In genomic region chr11:24589064-24589463, GRCh38 we compare ENCODE assay signal across 31 cellular contexts.
"Had no signal": no experiment of that assay in that cellular context is flagged by ENCODE, and none has a peak within 500 bp of the region (broad histone marks: within the 10 kb centered on the region; RNA-seq: fewer than 3 reads in every experiment).

No MANE protein-coding gene starts in this region.

- H3K79me2 ChIP-seq: hepatocyte had no signal

- H3K4me3 ChIP-seq: ascending aorta, cardiac muscle cell, coronary artery, gastrocnemius medialis, hepatocyte, ovary, thoracic aorta had no signal

- H3K4me2 ChIP-seq: hepatocyte had no signal

- H3K27me3 ChIP-seq: ascending aorta, cardiac muscle cell, gastrocnemius medialis, hepatocyte, ovary had no signal

- H3K4me1 ChIP-seq: ascending aorta, gastrocnemius medialis had no signal

- H3K9me3 ChIP-seq: ascending aorta, gastrocnemius medialis, ovary, thoracic aorta had no signal

- H3K27ac ChIP-seq: ascending aorta, cardiac muscle cell, coronary artery, gastrocnemius medialis, hepatocyte, ovary, thoracic aorta, WERI-Rb-1 had no signal

- H3K36me3 ChIP-seq: ascending aorta, cardiac muscle cell, gastrocnemius medialis, ovary, thoracic aorta, WERI-Rb-1 had no signal

- H3K27me3 Mint-ChIP-seq: activated CD4-positive, alpha-beta memory T cell treated with anti-CD3 and anti-CD28 coated beads for 36 hours; activated CD4-positive, alpha-beta T cell treated with anti-CD3 and anti-CD28 coated beads, Interleukin-2, amount 10 ng/mL, durations not matched to agents 24 days and 14 days; activated naive CD4-positive, alpha-beta T cell treated with anti-CD3 and anti-CD28 coated beads, Interleukin-2, amount 10 ng/mL, durations not matched to agents 7 days and 5 days; activated naive CD8-positive, alpha-beta T cell treated with anti-CD3 and anti-CD28 coated beads, Interleukin-2, amount 10 ng/mL, durations not matched to agents 7 days and 5 days; activated T-cell treated with anti-CD3 and anti-CD28 coated beads, Interleukin-2, amount 50 U/mL, for 24 hours; brain; effector memory CD8-positive, alpha-beta T cell; naive B cell; progenitor cell of endocrine pancreas; stimulated activated naive CD8-positive, alpha-beta T cell treated with anti-CD3 and anti-CD28 coated beads, Interleukin-15, Interleukin-2, amounts not matched to agents 100 ng/mL and 50 ng/mL, for 24 hours had no signal

- H3K9me3 Mint-ChIP-seq: activated CD4-positive, alpha-beta T cell treated with anti-CD3 and anti-CD28 coated beads, Interleukin-2, amount 10 ng/mL, durations not matched to agents 24 days and 14 days; brain; naive B cell; nephron progenitor cell; stimulated activated naive CD8-positive, alpha-beta T cell treated with anti-CD3 and anti-CD28 coated beads, Interleukin-15, Interleukin-2, amounts not matched to agents 100 ng/mL and 50 ng/mL, for 24 hours had no signal

- H3K4me1 Mint-ChIP-seq: activated CD4-positive, alpha-beta T cell treated with anti-CD3 and anti-CD28 coated beads, Interleukin-2, amount 10 ng/mL, durations not matched to agents 24 days and 14 days; activated naive CD4-positive, alpha-beta T cell treated with anti-CD3 and anti-CD28 coated beads, Interleukin-2, amount 10 ng/mL, durations not matched to agents 7 days and 5 days; activated naive CD8-positive, alpha-beta T cell treated with anti-CD3 and anti-CD28 coated beads, Interleukin-2, amount 10 ng/mL, durations not matched to agents 7 days and 5 days; naive B cell; stimulated activated effector memory CD8-positive, alpha-beta T cell treated with anti-CD3 and anti-CD28 coated beads, Interleukin-12 subunit alpha, Interleukin-12 subunit beta, amount 100 ng/mL, for 72 hours had no signal

- ATAC-seq: activated CD4-positive, CD25-positive, alpha-beta regulatory T cell treated with anti-CD3 and anti-CD28 coated beads, Interleukin-2, amount 50 U/mL, for 24 hours; effector memory CD8-positive, alpha-beta T cell; gastrocnemius medialis; left cardiac atrium; sciatic nerve; stimulated activated effector memory CD8-positive, alpha-beta T cell treated with anti-CD3 and anti-CD28 coated beads, Interleukin-12 subunit alpha, Interleukin-12 subunit beta, amount 100 ng/mL, for 72 hours had no signal

- DNase-seq: activated CD4-positive, alpha-beta memory T cell treated with anti-CD3 and anti-CD28 coated beads for 36 hours; activated CD4-positive, alpha-beta T cell treated with anti-CD3 and anti-CD28 coated beads, Interleukin-2, amount 10 ng/mL, durations not matched to agents 24 days and 14 days; activated CD8-positive, alpha-beta memory T cell treated with anti-CD3 and anti-CD28 coated beads, Interleukin-2, amount 50 U/mL, for 4 hours; activated gamma-delta T cell; activated naive CD4-positive, alpha-beta T cell treated with anti-CD3 and anti-CD28 coated beads, Interleukin-2, amount 10 ng/mL, durations not matched to agents 7 days and 5 days; activated naive CD8-positive, alpha-beta T cell treated with anti-CD3 and anti-CD28 coated beads, Interleukin-2, amount 10 ng/mL, durations not matched to agents 7 days and 5 days; activated T-cell treated with anti-CD3 and anti-CD28 coated beads, Interleukin-2, amount 50 U/mL, for 24 hours; cerebellar nuclear complex; effector memory CD8-positive, alpha-beta T cell; erythroblast; gastrocnemius medialis; left cardiac atrium; mammary epithelial cell; naive B cell; nephron progenitor cell; ovary; small intestine; stimulated activated CD4-positive, alpha-beta T cell treated with anti-CD3 and anti-CD28 coated beads, Interleukin-4, amount 100 ng/mL, for 24 hours; trophoblast cell; WERI-Rb-1 had no signal

- H3K27ac Mint-ChIP-seq: activated CD4-positive, alpha-beta memory T cell treated with anti-CD3 and anti-CD28 coated beads for 36 hours; activated CD4-positive, alpha-beta T cell treated with anti-CD3 and anti-CD28 coated beads, Interleukin-2, amount 10 ng/mL, durations not matched to agents 24 days and 14 days; activated naive CD4-positive, alpha-beta T cell treated with anti-CD3 and anti-CD28 coated beads, Interleukin-2, amount 10 ng/mL, durations not matched to agents 7 days and 5 days; activated naive CD8-positive, alpha-beta T cell treated with anti-CD3 and anti-CD28 coated beads, Interleukin-2, amount 10 ng/mL, durations not matched to agents 7 days and 5 days; activated T-cell treated with anti-CD3 and anti-CD28 coated beads, Interleukin-2, amount 50 U/mL, for 24 hours; effector memory CD8-positive, alpha-beta T cell; nephron progenitor cell; progenitor cell of endocrine pancreas; stimulated activated effector memory CD8-positive, alpha-beta T cell treated with anti-CD3 and anti-CD28 coated beads, Interleukin-12 subunit alpha, Interleukin-12 subunit beta, amount 100 ng/mL, for 72 hours; stimulated activated naive CD8-positive, alpha-beta T cell treated with anti-CD3 and anti-CD28 coated beads, Interleukin-15, Interleukin-2, amounts not matched to agents 100 ng/mL and 50 ng/mL, for 24 hours had no signal

- H2AFZ ChIP-seq: hepatocyte had no signal

- H3K36me3 Mint-ChIP-seq: activated CD4-positive, alpha-beta memory T cell treated with anti-CD3 and anti-CD28 coated beads for 36 hours; activated naive CD4-positive, alpha-beta T cell treated with anti-CD3 and anti-CD28 coated beads, Interleukin-2, amount 10 ng/mL, durations not matched to agents 7 days and 5 days; activated naive CD8-positive, alpha-beta T cell treated with anti-CD3 and anti-CD28 coated beads, Interleukin-2, amount 10 ng/mL, durations not matched to agents 7 days and 5 days; brain; naive B cell; stimulated activated effector memory CD8-positive, alpha-beta T cell treated with anti-CD3 and anti-CD28 coated beads, Interleukin-12 subunit alpha, Interleukin-12 subunit beta, amount 100 ng/mL, for 72 hours had no signal

- H3K4me3 Mint-ChIP-seq: activated CD4-positive, alpha-beta memory T cell treated with anti-CD3 and anti-CD28 coated beads for 36 hours; activated CD4-positive, alpha-beta T cell treated with anti-CD3 and anti-CD28 coated beads, Interleukin-2, amount 10 ng/mL, durations not matched to agents 24 days and 14 days; activated naive CD4-positive, alpha-beta T cell treated with anti-CD3 and anti-CD28 coated beads, Interleukin-2, amount 10 ng/mL, durations not matched to agents 7 days and 5 days; activated naive CD8-positive, alpha-beta T cell treated with anti-CD3 and anti-CD28 coated beads, Interleukin-2, amount 10 ng/mL, durations not matched to agents 7 days and 5 days; activated T-cell treated with anti-CD3 and anti-CD28 coated beads, Interleukin-2, amount 50 U/mL, for 24 hours; brain; effector memory CD8-positive, alpha-beta T cell; naive B cell; nephron progenitor cell; stimulated activated effector memory CD8-positive, alpha-beta T cell treated with anti-CD3 and anti-CD28 coated beads, Interleukin-12 subunit alpha, Interleukin-12 subunit beta, amount 100 ng/mL, for 72 hours; stimulated activated naive CD8-positive, alpha-beta T cell treated with anti-CD3 and anti-CD28 coated beads, Interleukin-15, Interleukin-2, amounts not matched to agents 100 ng/mL and 50 ng/mL, for 24 hours had no signal
